ENCODE assay signal across 1 cellular context in genomic region chr9:110765926-110766325, GRCh38.
TF ChIP-seq lines count a peak whose summit lies in the region.

No MANE protein-coding gene starts in this region.

TF ChIP-seq in H1, 55 proteins besides CTCF, POLR2A, EP300 and RAD21 (continued from another document):
- TF ChIP-seq CHD7 (IDR thresholded peaks at IDR 0.05; ENCODE audit: insufficient replicate concordance, low read length) (no peak), NANOG (IDR thresholded peaks at IDR 0.05; ENCODE audit: insufficient read depth, low read depth, low read length, poor library complexity, severe bottlenecking) (no peak), YY1 (IDR thresholded peaks at IDR 0.05; ENCODE audit: low read depth, low read length) (no peak), RXRA (IDR thresholded peaks at IDR 0.05; ENCODE audit: insufficient read depth, low read depth, low read length) (no peak), ATF2 (IDR thresholded peaks at IDR 0.05; ENCODE audit: low read length) (no peak), GTF2F1 (IDR thresholded peaks at IDR 0.05; ENCODE audit: borderline replicate concordance, low read depth, low read length) (no peak), KDM4A (IDR thresholded peaks at IDR 0.05; ENCODE audit: low read depth, low read length, severe bottlenecking) (no peak), SP1 (IDR thresholded peaks at IDR 0.05; ENCODE audit: low read depth, low read length) (no peak), CTBP2 (IDR thresholded peaks at IDR 0.05; ENCODE audit: borderline replicate concordance, insufficient read depth, insufficient read length, low read length) (no peak), EGR1 (IDR thresholded peaks at IDR 0.05; ENCODE audit: borderline replicate concordance, low read depth, low read length) (no peak)
